In the genomic region with DNA sequence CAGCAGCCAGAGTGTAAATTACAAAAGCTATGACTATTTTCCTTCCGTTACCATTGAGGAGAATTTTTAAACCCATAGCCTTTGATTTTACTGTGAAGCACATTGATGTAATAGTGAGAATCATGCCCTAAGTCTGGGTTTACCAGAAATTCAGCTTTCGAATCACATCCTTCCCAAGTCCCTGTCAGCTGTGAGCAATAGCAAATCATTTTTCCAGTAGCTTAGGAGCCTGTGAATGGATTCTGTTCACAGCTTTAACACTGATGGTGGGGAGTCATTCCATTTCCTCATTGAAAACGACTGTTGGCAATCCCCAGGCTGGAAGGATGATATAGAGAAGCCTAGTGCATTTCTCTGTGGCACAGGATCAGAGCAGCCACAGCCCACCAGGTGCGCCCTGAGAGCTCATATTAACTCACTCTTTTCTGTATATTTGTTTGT, we compare ENCODE assay signal across 11 cellular contexts.
DNase-seq lines count a peak whose midpoint lies in the region; ATAC-seq, FAIRE-seq and TF ChIP-seq lines count a peak whose summit lies in the region.
"Had no signal": no experiment of that assay in that cellular context is flagged by ENCODE, and none has a peak within 500 bp of the region (broad histone marks: within the 10 kb centered on the region; RNA-seq: fewer than 3 reads in every experiment).

No MANE protein-coding gene starts in this region.

- H3K36me3 ChIP-seq in ascending aorta (no peaks in the 10 kb centered on the region), spleen (no peaks in the 10 kb centered on the region)
- no peaks in the 10 kb centered on the region for H3K36me3 ChIP-seq in CD8-positive, alpha-beta memory T cell (ENCODE audit: insufficient read depth, low read length)
- H3K36me3 ChIP-seq: pancreas had no signal

- H3K27ac Mint-ChIP-seq in activated naive CD8-positive, alpha-beta T cell treated with anti-CD3 and anti-CD28 coated beads, Interleukin-2, amount 50 U/mL, for 24 hours, result peak overlapping the region; percentile 70
- no peak overlapping the region for H3K27ac Mint-ChIP-seq in CD8-positive, alpha-beta memory T cell

- no peaks in the 10 kb centered on the region for H3K9me3 Mint-ChIP-seq in activated naive CD8-positive, alpha-beta T cell treated with anti-CD3 and anti-CD28 coated beads, Interleukin-2, amount 50 U/mL, for 24 hours
- no peaks in the 10 kb centered on the region for H3K9me3 Mint-ChIP-seq in CD8-positive, alpha-beta memory T cell

- H3K27me3 ChIP-seq in ascending aorta (no peaks in the 10 kb centered on the region), spleen (replicated peaks in 1 of 7) (no peaks in the 10 kb centered on the region)
- H3K27me3 ChIP-seq in CD8-positive, alpha-beta memory T cell (ENCODE audit: insufficient read depth, low read length, poor library complexity, severe bottlenecking), result no peaks in the 10 kb centered on the region
- H3K27me3 ChIP-seq: pancreas had no signal

- POLR2A ChIA-PET in CD8-positive, alpha-beta memory T cell (lab: Charles Lee), result no interaction called here

- H3K27ac ChIP-seq in ascending aorta (no peak overlapping the region), spleen (no peak overlapping the region)
- H3K27ac ChIP-seq in CD8-positive, alpha-beta memory T cell (ENCODE audit: low read depth, low read length), result no peak overlapping the region
- H3K27ac ChIP-seq: pancreas had no signal

- no peak for TF ChIP-seq CTCF in ascending aorta (IDR thresholded peaks at IDR 0.05)
- TF ChIP-seq CTCF in spleen (IDR thresholded peaks at IDR 0.05 in 8 of 11, conservative IDR thresholded peaks at IDR 0.05 in 3 of 11), result no peak

- DNase-seq in GM12892 (ENCODE audit: insufficient read length), result no peak
- peak; percentile 7 for DNase-seq in NCI-H146 (lab: John Stamatoyannopoulos, UW)
- peak; percentile 26 for DNase-seq in activated naive CD8-positive, alpha-beta T cell treated with anti-CD3 and anti-CD28 coated beads, Interleukin-2, amount 50 U/mL, for 24 hours
- DNase-seq in ascending aorta (ENCODE audit: low spot score in 2 of 2), result no peak
- DNase-seq in HUDEP-2 (lab: John Stamatoyannopoulos, UW; ENCODE audit: unreplicated experiment in 76 of 76), result no peak
- DNase-seq in CD8-positive, alpha-beta memory T cell, result no peak
- DNase-seq in spleen, result no peak
- DNase-seq: kidney glomerular epithelial cell, pancreas, RPMI8226 had no signal

- H3K4me3 ChIP-seq in ascending aorta (no peak overlapping the region), spleen (no peak overlapping the region)
- no peak overlapping the region for H3K4me3 ChIP-seq in CD8-positive, alpha-beta memory T cell (ENCODE audit: low read length)
- H3K4me3 ChIP-seq: pancreas had no signal

- H3K4me1 Mint-ChIP-seq in activated naive CD8-positive, alpha-beta T cell treated with anti-CD3 and anti-CD28 coated beads, Interleukin-2, amount 50 U/mL, for 24 hours, result peaks cover 48% of the 10 kb centered on the region
- peaks cover 6 to 27% (median 22%) of the 10 kb centered on the region in 3 donors for H3K4me1 Mint-ChIP-seq in CD8-positive, alpha-beta memory T cell

- H3K4me3 Mint-ChIP-seq in activated naive CD8-positive, alpha-beta T cell treated with anti-CD3 and anti-CD28 coated beads, Interleukin-2, amount 50 U/mL, for 24 hours, result no peak overlapping the region
- peak overlapping the region in 1 of 7 donors; percentile 22 for H3K4me3 Mint-ChIP-seq in CD8-positive, alpha-beta memory T cell

- WGBS in spleen, 5 donors, result 64 to 74% (median 67%) methylated on average over 4 of the region's 4 CpGs

- H3K9me3 ChIP-seq in ascending aorta, result no peaks in the 10 kb centered on the region
- H3K9me3 ChIP-seq in CD8-positive, alpha-beta memory T cell (ENCODE audit: low read length), result no peaks in the 10 kb centered on the region
- no peaks in the 10 kb centered on the region for H3K9me3 ChIP-seq in spleen
- H3K9me3 ChIP-seq: pancreas had no signal

- CTCF ChIA-PET in CD8-positive, alpha-beta memory T cell (lab: Charles Lee), result no interaction called here

- H3K4me1 ChIP-seq in ascending aorta, result peaks cover 0 to 5% of the 10 kb centered on the region in 2 donors
- H3K4me1 ChIP-seq in CD8-positive, alpha-beta memory T cell (ENCODE audit: insufficient read depth, low read length), result no peaks in the 10 kb centered on the region
- peaks cover 0 to 18% (median 14%) of the 10 kb centered on the region in 6 donors for H3K4me1 ChIP-seq in spleen
- H3K4me1 ChIP-seq: pancreas had no signal

- peak; percentile 56 for ATAC-seq in GM19463 (IDR thresholded peaks at IDR 0.05; ENCODE audit: unreplicated experiment)
- ATAC-seq in activated naive CD8-positive, alpha-beta T cell treated with anti-CD3 and anti-CD28 coated beads, Interleukin-2, amount 50 U/mL, for 24 hours, result peak; percentile 87
- ATAC-seq: pancreas had no signal

- TF ChIP-seq POLR2A in GM12892 (IDR thresholded peaks at IDR 0.05; ENCODE audit: low read depth, low read length), result no peak
- no peak for TF ChIP-seq POLR2A in spleen (IDR thresholded peaks at IDR 0.05)

- FAIRE-seq in GM12892 (lab: Jason Lieb, UNC), result peak; percentile 53
- FAIRE-seq: pancreas had no signal

- intact Hi-C loops in ascending aorta (cut with DNase I) (no loop called here), spleen (cut with DNase I; ENCODE audit: low total_unique reads) (no loop called here)

- H3K27me3 Mint-ChIP-seq in activated naive CD8-positive, alpha-beta T cell treated with anti-CD3 and anti-CD28 coated beads, Interleukin-2, amount 50 U/mL, for 24 hours, result no peaks in the 10 kb centered on the region
- H3K27me3 Mint-ChIP-seq in CD8-positive, alpha-beta memory T cell, result no peaks in the 10 kb centered on the region

- no peaks in the 10 kb centered on the region for H3K36me3 Mint-ChIP-seq in activated naive CD8-positive, alpha-beta T cell treated with anti-CD3 and anti-CD28 coated beads, Interleukin-2, amount 50 U/mL, for 24 hours (ENCODE audit: low read depth)
- peaks cover 0 to 4% (median 0%) of the 10 kb centered on the region in 3 donors for H3K36me3 Mint-ChIP-seq in CD8-positive, alpha-beta memory T cell

Comparison
In these comparisons a context has a peak if more than half of its experiments do, and no peak if none do; other contexts are left out.
1. DNase-seq: peak in NCI-H146 (single experiment) and activated naive CD8-positive, alpha-beta T cell treated with anti-CD3 and anti-CD28 coated beads, Interleukin-2, amount 50 U/mL, for 24 hours (single experiment); none in GM12892 (single experiment), ascending aorta (0 of 2), HUDEP-2 (0 of 76), CD8-positive, alpha-beta memory T cell (0 of 5) and spleen (single experiment).